In the genomic region with DNA sequence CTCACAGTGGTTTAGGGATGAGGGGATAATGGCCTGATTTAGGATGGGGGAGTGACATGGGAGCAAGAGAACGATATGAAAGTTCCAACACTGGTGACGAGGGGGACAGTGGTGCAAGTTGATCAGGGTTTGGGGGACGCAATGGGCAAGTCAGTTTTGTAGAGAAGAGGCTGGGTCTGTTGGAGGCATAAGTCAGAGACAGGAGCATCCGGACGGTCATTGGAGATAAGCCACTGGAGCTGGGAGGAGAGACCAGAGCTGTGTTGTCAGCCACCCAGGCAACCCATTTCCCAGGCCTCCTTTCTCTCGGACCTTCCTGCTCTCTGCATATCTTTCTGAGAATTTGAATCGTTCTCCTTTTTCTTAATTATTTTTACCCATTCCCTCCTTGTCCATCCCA, we compare ENCODE assay signal across 18 cellular contexts. TPM values are rescaled to one million over a fixed set of nuclear protein-coding genes. Genes with fewer than 3 reads are reported as not detected.
DNase-seq lines count a peak whose midpoint lies in the region; ATAC-seq lines count a peak whose summit lies in the region.
"Had no signal": no experiment of that assay in that cellular context is flagged by ENCODE, and none has a peak within 500 bp of the region (broad histone marks: within the 10 kb centered on the region; RNA-seq: fewer than 3 reads in every experiment).

No MANE protein-coding gene starts in this region.

- WGBS in neuronal stem cell (ENCODE audit: extremely low coverage in 2 of 2, insufficient read length in 2 of 2, insufficient replicate concordance in 1 of 2), 2 donors = no CpG with 5 or more reads among the region's 7 CpGs

- no peak overlapping the region for H2BK5ac ChIP-seq in neuronal stem cell (ENCODE audit: low read length)

- peaks cover 17% of the 10 kb centered on the region for H3K4me1 Mint-ChIP-seq in T-helper 1 cell treated with Interleukin-12 subunit alpha and Interleukin-12 subunit beta and Interleukin-4 antibody, amounts not matched to agents 30 μg/mL and 1 μg/mL, for 36 hours (ENCODE audit: low read depth)
- peaks cover 12% of the 10 kb centered on the region for H3K4me1 Mint-ChIP-seq in activated naive CD8-positive, alpha-beta T cell treated with anti-CD3 and anti-CD28 coated beads, Interleukin-2, amount 10 ng/mL, durations not matched to agents 7 days and 5 days

- no peak overlapping the region for H3K9ac ChIP-seq in neuronal stem cell (ENCODE audit: low read depth, low read length, poor library complexity)
- H3K9ac ChIP-seq: BLaER1 treated with 17β-estradiol and CSF1 and Interleukin-3, amounts not matched to agents 10 nM and 100 nM; GM23248 had no signal

- H3K27me3 Mint-ChIP-seq in T-helper 1 cell treated with Interleukin-12 subunit alpha and Interleukin-12 subunit beta and Interleukin-4 antibody, amounts not matched to agents 30 μg/mL and 1 μg/mL, for 36 hours (ENCODE audit: low read depth) = no peaks in the 10 kb centered on the region
- no peaks in the 10 kb centered on the region for H3K27me3 Mint-ChIP-seq in activated naive CD8-positive, alpha-beta T cell treated with anti-CD3 and anti-CD28 coated beads, Interleukin-2, amount 10 ng/mL, durations not matched to agents 7 days and 5 days

- no peak overlapping the region for H2AK5ac ChIP-seq in neuronal stem cell (ENCODE audit: low read depth, low read length)

- H3K36me3 Mint-ChIP-seq in T-helper 1 cell treated with Interleukin-12 subunit alpha and Interleukin-12 subunit beta and Interleukin-4 antibody, amounts not matched to agents 30 μg/mL and 1 μg/mL, for 36 hours (ENCODE audit: low read depth) = peaks cover 38% of the 10 kb centered on the region
- peaks cover 17% of the 10 kb centered on the region for H3K36me3 Mint-ChIP-seq in activated naive CD8-positive, alpha-beta T cell treated with anti-CD3 and anti-CD28 coated beads, Interleukin-2, amount 10 ng/mL, durations not matched to agents 7 days and 5 days

- H3K14ac ChIP-seq in neuronal stem cell (ENCODE audit: low read length) = peak overlapping the region; percentile 78

- no peaks in the 10 kb centered on the region for H3K9me3 ChIP-seq in neuronal stem cell (replicated peaks in 1 of 2; ENCODE audit: control insufficient read depth in 2 of 2, insufficient read depth in 1 of 2, low read depth in 1 of 2, low read length in 2 of 2)
- H3K9me3 ChIP-seq: BLaER1 treated with 17β-estradiol and CSF1 and Interleukin-3, amounts not matched to agents 10 nM and 100 nM had no signal

- H3K4me1 ChIP-seq in neuronal stem cell (ENCODE audit: control insufficient read depth in 2 of 2, insufficient read depth in 1 of 2, low read depth in 1 of 2, low read length in 2 of 2) = peaks cover 0 to 1% of the 10 kb centered on the region in 2 donors

- no peaks in the 10 kb centered on the region for H3K27me3 ChIP-seq in H7 (ENCODE audit: control insufficient read depth, insufficient read depth, low read length)
- H3K27me3 ChIP-seq in neuronal stem cell (ENCODE audit: control insufficient read depth in 3 of 3, insufficient read depth in 3 of 3, low read depth in 1 of 3, low read length in 3 of 3) = no peaks in the 10 kb centered on the region
- H3K27me3 ChIP-seq: BLaER1 treated with 17β-estradiol and CSF1 and Interleukin-3, amounts not matched to agents 10 nM and 100 nM had no signal

- peaks cover 4% of the 10 kb centered on the region for H3K79me1 ChIP-seq in neuronal stem cell (ENCODE audit: low read depth, low read length)

- H3K9me3 Mint-ChIP-seq in T-helper 1 cell treated with Interleukin-12 subunit alpha and Interleukin-12 subunit beta and Interleukin-4 antibody, amounts not matched to agents 30 μg/mL and 1 μg/mL, for 36 hours = no peaks in the 10 kb centered on the region
- H3K9me3 Mint-ChIP-seq in activated naive CD8-positive, alpha-beta T cell treated with anti-CD3 and anti-CD28 coated beads, Interleukin-2, amount 10 ng/mL, durations not matched to agents 7 days and 5 days = no peaks in the 10 kb centered on the region

- no peak overlapping the region for H4K91ac ChIP-seq in neuronal stem cell (ENCODE audit: low read depth, low read length, poor library complexity)

- H3K4ac ChIP-seq in neuronal stem cell (ENCODE audit: low read length) = no peak overlapping the region

- H2BK12ac ChIP-seq in neuronal stem cell (ENCODE audit: low read length) = no peak overlapping the region

- no peak overlapping the region for H2BK15ac ChIP-seq in neuronal stem cell (ENCODE audit: low read length)

- no peak overlapping the region for H3K4me3 Mint-ChIP-seq in T-helper 1 cell treated with Interleukin-12 subunit alpha and Interleukin-12 subunit beta and Interleukin-4 antibody, amounts not matched to agents 30 μg/mL and 1 μg/mL, for 36 hours
- H3K4me3 Mint-ChIP-seq in activated naive CD8-positive, alpha-beta T cell treated with anti-CD3 and anti-CD28 coated beads, Interleukin-2, amount 10 ng/mL, durations not matched to agents 7 days and 5 days = no peak overlapping the region

- no peak overlapping the region for H2AFZ ChIP-seq in neuronal stem cell (ENCODE audit: low read length)
- H2AFZ ChIP-seq: GM23248 had no signal

- peak overlapping the region; percentile 35 for H3K27ac Mint-ChIP-seq in T-helper 1 cell treated with Interleukin-12 subunit alpha and Interleukin-12 subunit beta and Interleukin-4 antibody, amounts not matched to agents 30 μg/mL and 1 μg/mL, for 36 hours
- H3K27ac Mint-ChIP-seq in activated naive CD8-positive, alpha-beta T cell treated with anti-CD3 and anti-CD28 coated beads, Interleukin-2, amount 10 ng/mL, durations not matched to agents 7 days and 5 days = no peak overlapping the region

- H4K8ac ChIP-seq in neuronal stem cell (ENCODE audit: low read depth, low read length) = no peak overlapping the region

- POLR2A ChIA-PET in activated naive CD8-positive, alpha-beta T cell treated with anti-CD3 and anti-CD28 coated beads, Interleukin-2, amount 10 ng/mL, durations not matched to agents 7 days and 5 days (lab: Charles Lee) = no interaction called here

- no peak overlapping the region for H3K27ac ChIP-seq in neuronal stem cell (replicated peaks; ENCODE audit: low read length)
- H3K27ac ChIP-seq: 22Rv1; BLaER1 treated with 17β-estradiol and CSF1 and Interleukin-3, amounts not matched to agents 10 nM and 100 nM; GM23248 had no signal

- H2BK120ac ChIP-seq in neuronal stem cell (ENCODE audit: low read depth, low read length) = no peak overlapping the region

- H3K4me3 ChIP-seq in H7 (ENCODE audit: insufficient read depth, low read depth, low read length) (no peak overlapping the region), neuronal stem cell (ENCODE audit: low read length in 2 of 2) (no peak overlapping the region)
- H3K4me3 ChIP-seq: BLaER1 treated with 17β-estradiol and CSF1 and Interleukin-3, amounts not matched to agents 10 nM and 100 nM; GM12878; GM23248 had no signal

- H3K36me3 ChIP-seq in H7 (replicated peaks; ENCODE audit: control insufficient read depth, insufficient read depth, low read length) (peaks cover 3% of the 10 kb centered on the region), neuronal stem cell (replicated peaks in 1 of 2; ENCODE audit: control insufficient read depth in 2 of 2, insufficient read depth in 2 of 2, low read length in 2 of 2) (peaks cover 17 to 71% of the 10 kb centered on the region in 2 donors)

- ATAC-seq in activated naive CD8-positive, alpha-beta T cell treated with anti-CD3 and anti-CD28 coated beads, Interleukin-2, amount 10 ng/mL, durations not matched to agents 7 days and 5 days (ENCODE audit: low read depth) = no peak

- H3K4me2 ChIP-seq in neuronal stem cell (ENCODE audit: insufficient read depth, low read length, poor library complexity, severe bottlenecking) = no peak overlapping the region

- DNase-seq in T-helper 1 cell = no peak
- peak; percentile 30 for DNase-seq in H7
- DNase-seq in activated naive CD8-positive, alpha-beta T cell treated with anti-CD3 and anti-CD28 coated beads, Interleukin-2, amount 10 ng/mL, durations not matched to agents 7 days and 5 days = peak; percentile 6
- DNase-seq in neuronal stem cell (ENCODE audit: low spot score) = no peak
- DNase-seq in germinal center (ENCODE audit: low spot score) = no peak
- DNase-seq in activated gamma-delta T cell treated with Interleukin-2 at 50 U/mL for 16 hours = no peak
- DNase-seq in NCI-H2227 treated with DMSO at 0.1 percent for 48 hours (lab: John Stamatoyannopoulos, UW) = no peak
- DNase-seq: DMS79, GM23248, IMR-90, NCI-H1930, NCI-H2171, NCI-H510A had no signal

- H3K23ac ChIP-seq in neuronal stem cell (ENCODE audit: low read depth, low read length, poor library complexity) = no peak overlapping the region

- H3K18ac ChIP-seq in neuronal stem cell (ENCODE audit: low read length) = no peak overlapping the region

RNA-seq across cellular contexts. Expression of a gene that starts 9.5 kb away (rescaled TPM):
- 73.6 and 85.3 TPM in 2 replicates for total RNA-seq in H7 (2014; rRNA removed; shearing (Covaris generic))
- 10 to 100 TPM; 42.2 to 43.7 TPM for total RNA-seq in activated naive CD8-positive, alpha-beta T cell treated with anti-CD3 and anti-CD28 coated beads, Interleukin-2, amount 10 ng/mL, durations not matched to agents 7 days and 5 days
- 110 TPM for polyA plus RNA-seq in neuronal stem cell (2013, experiment 1 of 2)
- polyA plus RNA-seq in neuronal stem cell (2013, experiment 2 of 2) = 110 TPM

RNA-seq across cellular contexts. Expression of a gene that starts 23.5 kb away (rescaled TPM):
- total RNA-seq in H7 (2014; rRNA removed; shearing (Covaris generic)) = not detected in 2 replicates
- total RNA-seq in activated naive CD8-positive, alpha-beta T cell treated with anti-CD3 and anti-CD28 coated beads, Interleukin-2, amount 10 ng/mL, durations not matched to agents 7 days and 5 days = not detected
- polyA plus RNA-seq in neuronal stem cell (2013, experiment 1 of 2) = 1.5 TPM
- polyA plus RNA-seq in neuronal stem cell (2013, experiment 2 of 2) = 1.5 TPM
- total RNA-seq: G401, GM12878, GM23248, IMR-90 had no signal
- polyA plus RNA-seq: GM23248 had no signal

RNA-seq across cellular contexts. Expression of a gene that starts 37.8 kb away (rescaled TPM):
- total RNA-seq in H7 (2014; rRNA removed; shearing (Covaris generic)) = 9.4 and 10.9 TPM in 2 replicates
- total RNA-seq in activated naive CD8-positive, alpha-beta T cell treated with anti-CD3 and anti-CD28 coated beads, Interleukin-2, amount 10 ng/mL, durations not matched to agents 7 days and 5 days = 10 to 100 TPM; 75.1 to 80.8 TPM
- polyA plus RNA-seq in neuronal stem cell (2013, experiment 1 of 2) = 10.3 TPM
- 11.1 TPM for polyA plus RNA-seq in neuronal stem cell (2013, experiment 2 of 2)

RNA-seq across cellular contexts. Expression of a gene that starts 48.7 kb away (rescaled TPM):
- 48.3 and 52.2 TPM in 2 replicates for total RNA-seq in H7 (2014; rRNA removed; shearing (Covaris generic))
- total RNA-seq in activated naive CD8-positive, alpha-beta T cell treated with anti-CD3 and anti-CD28 coated beads, Interleukin-2, amount 10 ng/mL, durations not matched to agents 7 days and 5 days = 10 to 100 TPM; 34.4 to 36.0 TPM
- polyA plus RNA-seq in neuronal stem cell (2013, experiment 1 of 2) = 33.8 TPM
- 33.2 TPM for polyA plus RNA-seq in neuronal stem cell (2013, experiment 2 of 2)

Comparison
In these comparisons a context has a peak if more than half of its experiments do, and no peak if none do; other contexts are left out.
1. DNase-seq: peak in H7 (single experiment) and activated naive CD8-positive, alpha-beta T cell treated with anti-CD3 and anti-CD28 coated beads, Interleukin-2, amount 10 ng/mL, durations not matched to agents 7 days and 5 days (single experiment); none in T-helper 1 cell (0 of 5), neuronal stem cell (single experiment), germinal center (single experiment), activated gamma-delta T cell treated with Interleukin-2 at 50 U/mL for 16 hours (single experiment) and NCI-H2227 treated with DMSO at 0.1 percent for 48 hours (single experiment).